Comparison of ENCODE assay signal across 9 cellular contexts in genomic region chr5:157516016-157516415, GRCh38. TPM values are rescaled to one million over a fixed set of nuclear protein-coding genes. Genes with fewer than 3 reads are reported as not detected.
A peak's percentile ranks its signal among the peaks of the same experiment; 100 is the strongest.
DNase-seq lines count a peak whose midpoint lies in the region; ATAC-seq, FAIRE-seq and TF ChIP-seq lines count a peak whose summit lies in the region.
"Had no signal": no experiment of that assay in that cellular context is flagged by ENCODE, and none has a peak within 500 bp of the region (broad histone marks: within the 10 kb centered on the region; RNA-seq: fewer than 3 reads in every experiment).

No MANE protein-coding gene starts in this region.

- DNase-seq in heart left ventricle (no peak), Right ventricle myocardium inferior (ENCODE audit: missing footprints) (no peak), K562 (ENCODE audit: extremely low read depth in 1 of 4, low spot score in 3 of 4) (no peak), uterus (peak; percentile 57 to 65), activated gamma-delta T cell (lab: John Stamatoyannopoulos, UW) (no peak), left colon (no peak), SIG-M5 treated with dmso at 0.1 percent for 504 hours (lab: John Stamatoyannopoulos, UW; ENCODE audit: unreplicated experiment) (no peak)
- DNase-seq: DMS53 had no signal

- H3K9me3 ChIP-seq in heart left ventricle (no peaks in the 10 kb centered on the region), K562 (replicated peaks; ENCODE audit: control insufficient read depth, insufficient read depth, low read depth, low read length) (no peaks in the 10 kb centered on the region), muscle layer of colon (ENCODE audit: low read length) (no peaks in the 10 kb centered on the region), uterus (no peaks in the 10 kb centered on the region)

- CTCF ChIA-PET in K562 (lab: Yijun Ruan, JAX; ENCODE audit: low intra/inter-chr PET ratio) = no interaction called here

- no peak overlapping the region for H2AFZ ChIP-seq in K562 (ENCODE audit: low read depth, low read length)

- intact Hi-C loops in heart left ventricle (cut with DNase I) (loop anchor here in 2 of 10 donors (5.0 to 10.0 kb wide), 2 partner anchors 59 to 61 kb away; partner anchors contain the start of gene ADAM19 (in 2 of the 2)), Right ventricle myocardium inferior (cut with DNase I) (no loop called here), K562 (cut with micrococcal nuclease) (no loop called here), uterus (cut with DNase I; ENCODE audit: low total_unique reads) (loop anchor here (10.0 kb wide), 1 partner anchor 59 kb away; the partner anchor contains the start of gene ADAM19), left colon (cut with DNase I, micrococcal nuclease) (no loop called here)

- no peak for FAIRE-seq in K562 (lab: Jason Lieb, UNC)

- BruUV-seq in K562 (replicated peaks; lab: Mats Ljungman, UMichigan) = no TSS peak

- no peaks in the 10 kb centered on the region for H3K79me2 ChIP-seq in K562 (ENCODE audit: control insufficient read depth, insufficient read depth, low read length)

- H3K27ac ChIP-seq in heart left ventricle = peak overlapping the region in 10 of 12 donors; percentile 4 to 81 (median 66)
- no peak overlapping the region for H3K27ac ChIP-seq in K562 (ENCODE audit: extremely low read depth, low read depth, low read length)
- H3K27ac ChIP-seq in muscle layer of colon (ENCODE audit: low read depth, low read length) = peak overlapping the region; percentile 88
- H3K27ac ChIP-seq in uterus = peak overlapping the region; percentile 77 to 85

- POLR2A ChIA-PET in K562 (lab: Yijun Ruan, JAX) = interaction anchor here (0.9 to 1.1 kb wide), 2 partner anchors 9 to 25 kb away, joined by 3 to 4 read pairs; no protein-coding TSS in a partner anchor

- WGBS in heart left ventricle, 4 donors = 63 to 84% (median 73%) methylated on average over 3 of the region's 3 CpGs
- WGBS in K562 (ENCODE audit: insufficient coverage, low coverage, missing lambda C conversion rate) = 20% methylated on average over 3 of the region's 3 CpGs

- H3K9me1 ChIP-seq in K562 (ENCODE audit: control insufficient read depth, insufficient read depth, low read length) = no peaks in the 10 kb centered on the region

- H3K4me3 ChIP-seq in heart left ventricle = no peak overlapping the region
- no peak overlapping the region for H3K4me3 ChIP-seq in K562
- no peak overlapping the region for H3K4me3 ChIP-seq in muscle layer of colon (ENCODE audit: low read depth in 1 of 2, low read length in 2 of 2)
- no peak overlapping the region for H3K4me3 ChIP-seq in uterus

- no peak for TF ChIP-seq EP300 in K562 (IDR thresholded peaks at IDR 0.05; ENCODE audit: low read length)

- H3K9ac ChIP-seq in K562 (ENCODE audit: insufficient read depth in 1 of 2, low read depth in 2 of 2, low read length in 2 of 2) (no peak overlapping the region), muscle layer of colon (ENCODE audit: low read length) (peak overlapping the region; percentile 0)

- no peak for TF ChIP-seq POLR2A in heart left ventricle (IDR thresholded peaks at IDR 0.05)
- TF ChIP-seq POLR2A in K562 (conservative IDR thresholded peaks at IDR 0.05) = no peak
- no peak for TF ChIP-seq POLR2A in uterus (IDR thresholded peaks at IDR 0.05)

- H3K36me3 ChIP-seq in heart left ventricle = peaks cover 0 to 61% (median 37%) of the 10 kb centered on the region in 9 donors
- H3K36me3 ChIP-seq in K562 (ENCODE audit: control insufficient read depth, insufficient read depth, low read length) = no peaks in the 10 kb centered on the region
- H3K36me3 ChIP-seq in muscle layer of colon (ENCODE audit: insufficient read depth, low read length) = peaks cover 45% of the 10 kb centered on the region
- H3K36me3 ChIP-seq in uterus = no peaks in the 10 kb centered on the region

- H3K27me3 ChIP-seq in heart left ventricle = no peaks in the 10 kb centered on the region
- no peaks in the 10 kb centered on the region for H3K27me3 ChIP-seq in K562 (ENCODE audit: control insufficient read depth in 2 of 2, insufficient read depth in 2 of 2, low read length in 2 of 2)
- no peaks in the 10 kb centered on the region for H3K27me3 ChIP-seq in muscle layer of colon (ENCODE audit: control insufficient read depth in 1 of 2, insufficient read depth in 2 of 2, low read length in 2 of 2)
- H3K27me3 ChIP-seq in uterus = no peaks in the 10 kb centered on the region

- ATAC-seq in heart left ventricle (peak in 1 of 4 donors; percentile 54), Right ventricle myocardium inferior (no peak), K562 (no peak), left colon (no peak)

- no peak for TF ChIP-seq RAD21 in K562 (CRISPR knock-in tag; conservative IDR thresholded peaks at IDR 0.05 in 1 of 2, IDR thresholded peaks at IDR 0.05 in 1 of 2)

- in situ Hi-C loops in K562 (cut with MboI) = no loop called here

- H3K4me1 ChIP-seq in heart left ventricle (peaks cover 0 to 53% (median 35%) of the 10 kb centered on the region in 12 donors), K562 (replicated peaks in 1 of 2; ENCODE audit: control insufficient read depth in 2 of 2, insufficient read depth in 2 of 2, low read length in 2 of 2) (peaks cover 0 to 9% of the 10 kb centered on the region in 2 experiments; a peak in 2 of 5 replicates), muscle layer of colon (ENCODE audit: insufficient read depth, low read length) (peaks cover 51% of the 10 kb centered on the region), uterus (peaks cover 0 to 11% of the 10 kb centered on the region in 2 donors)

- TF ChIP-seq CTCF in heart left ventricle (IDR thresholded peaks at IDR 0.05) (no peak), K562 (IDR thresholded peaks at IDR 0.05 in 2 of 3, conservative IDR thresholded peaks at IDR 0.05 in 1 of 3; ENCODE audit: insufficient read depth in 2 of 3, low read depth in 1 of 3, low read length in 3 of 3) (no peak), uterus (IDR thresholded peaks at IDR 0.05) (no peak)

- H3K4me2 ChIP-seq in K562 (ENCODE audit: insufficient read depth, low read length) = no peak overlapping the region

- no peaks in the 10 kb centered on the region; the same call in 1 of the 2 replicates for H4K20me1 ChIP-seq in K562 (replicated peaks; ENCODE audit: control insufficient read depth, insufficient read depth, low read length)

TF ChIP-seq in K562, 482 proteins besides CTCF, POLR2A, EP300 and RAD21 (continues in another document):
- TF ChIP-seq ELF2 (CRISPR knock-in tag; IDR thresholded peaks at IDR 0.05) (no peak), CBFA2T3 (IDR thresholded peaks at IDR 0.05) (peak; percentile 20; the same call in 1 of the 2 replicates), FOSL1 (tag; conservative IDR thresholded peaks at IDR 0.05) (peak; percentile 78), BHLHE40 (IDR thresholded peaks at IDR 0.05; ENCODE audit: low read length) (0 out of 2 replicates have a peak, but pooled peaks have one; percentile 10)

RNA-seq across cellular contexts. Expression of gene NIPAL4, which starts 56.0 kb away (rescaled TPM):
- total RNA-seq in heart left ventricle (under 1 TPM in 3 of 9 donors, not detected in 6; 0.07 to 0.33 (median 0.12) TPM), Right ventricle myocardium inferior (not detected), K562 (2014; rRNA removed) (not detected in 2 replicates), K562 (2014; rRNA removed; fragmentation: Illumina TruSeq; extraction: Trizol) (not detected in 2 replicates), K562 (2015; rRNA removed; fragmentation: Illumina TruSeq; extraction: Trizol) (not detected in 2 replicates), K562 (2021) (not detected in 2 replicates), uterus (under 1 TPM in 2 of 4 donors, not detected in 2; 0.14 to 0.43 TPM), left colon (under 1 TPM in 1 of 2 donors, not detected in 1; 0.84 TPM)
- polyA plus RNA-seq in heart left ventricle (under 1 TPM in 1 of 2 donors, not detected in 1; 0.68 TPM), K562 (2011; rRNA removed) (not detected in 2 replicates), K562 (2014; fragmentation: Illumina TruSeq; extraction: Trizol) (not detected in 2 replicates), K562 (2014; fragmentation: Nextera tagmentation; extraction: Ambion mirVana) (not detected), K562 (2014; rRNA removed) (not detected in 2 replicates)
- total RNA-seq in K562 (2011; cell fraction: chromatin; rRNA removed; ENCODE audit: low replicate concordance) = not detected in 2 replicates
- not detected in 2 replicates for total RNA-seq in K562 (2011; cell fraction: nucleolus; rRNA removed)
- total RNA-seq in K562 (2011; cell fraction: nucleoplasm; rRNA removed) = not detected in 2 replicates
- polyA plus RNA-seq in K562 (2011; cell fraction: cytosol; rRNA removed) = not detected in 2 replicates
- polyA plus RNA-seq in K562 (2011; cell fraction: nucleus; rRNA removed) = not detected in 2 replicates
- polyA plus RNA-seq in K562 (2012) = not detected in 2 replicates
- not detected in 2 replicates for polyA minus RNA-seq in K562 (2011; rRNA and poly(A)+ RNA removed)
- polyA minus RNA-seq in K562 (2011; cell fraction: cytosol; rRNA and poly(A)+ RNA removed) = not detected in 2 replicates
- polyA minus RNA-seq in K562 (2011; cell fraction: nucleus; rRNA and poly(A)+ RNA removed) = not detected in 2 replicates

RNA-seq across cellular contexts. Expression of gene ADAM19, which starts 59.6 kb away (rescaled TPM):
- total RNA-seq in heart left ventricle = 10 to 100 TPM in 7 of 9 donors, 1 to 10 TPM in 2; 6.5 to 47.6 (median 19.0) TPM
- polyA plus RNA-seq in heart left ventricle = 10 to 100 TPM in 1 of 2 donors, 1 to 10 TPM in 1; 7.5 to 29.2 TPM
- 11.3 TPM for total RNA-seq in Right ventricle myocardium inferior
- 0.86 and 1.3 TPM in 2 replicates for total RNA-seq in K562 (2011; cell fraction: chromatin; rRNA removed; ENCODE audit: low replicate concordance)
- 1.3 TPM in 2 replicates for total RNA-seq in K562 (2011; cell fraction: nucleolus; rRNA removed)
- 0.88 and 1.6 TPM in 2 replicates for total RNA-seq in K562 (2011; cell fraction: nucleoplasm; rRNA removed)
- total RNA-seq in K562 (2014; rRNA removed) = 0.36 and 0.65 TPM in 2 replicates
- 0.38 and 0.44 TPM in 2 replicates for total RNA-seq in K562 (2014; rRNA removed; fragmentation: Illumina TruSeq; extraction: Trizol)
- total RNA-seq in K562 (2015; rRNA removed; fragmentation: Illumina TruSeq; extraction: Trizol) = 0.43 and 0.53 TPM in 2 replicates
- 1.0 and 1.1 TPM in 2 replicates for total RNA-seq in K562 (2021)
- polyA plus RNA-seq in K562 (2011; rRNA removed) = 0.11 and 0.24 TPM in 2 replicates
- polyA plus RNA-seq in K562 (2011; cell fraction: cytosol; rRNA removed) = 0.03 and 0.39 TPM in 2 replicates
- 0.17 and 0.57 TPM in 2 replicates for polyA plus RNA-seq in K562 (2011; cell fraction: nucleus; rRNA removed)
- polyA plus RNA-seq in K562 (2012) = 0.65 and 1.00 TPM in 2 replicates
- 0.58 TPM in 2 replicates for polyA plus RNA-seq in K562 (2014; fragmentation: Illumina TruSeq; extraction: Trizol)
- polyA plus RNA-seq in K562 (2014; fragmentation: Nextera tagmentation; extraction: Ambion mirVana) = under 1 TPM; 0.11 to 0.24 TPM
- polyA plus RNA-seq in K562 (2014; rRNA removed) = 0.30 and 0.89 TPM in 2 replicates
- 0.12 and 0.67 TPM in 2 replicates for polyA minus RNA-seq in K562 (2011; rRNA and poly(A)+ RNA removed)
- 0.57 TPM in 1 of 2 replicates, not detected in the other for polyA minus RNA-seq in K562 (2011; cell fraction: cytosol; rRNA and poly(A)+ RNA removed)
- 0.27 TPM in 1 of 2 replicates, not detected in the other for polyA minus RNA-seq in K562 (2011; cell fraction: nucleus; rRNA and poly(A)+ RNA removed)
- 10 to 100 TPM in 3 of 4 donors, 1 to 10 TPM in 1; 2.4 to 25.6 (median 15.3) TPM for total RNA-seq in uterus
- 1 to 10 TPM; 2.7 to 9.1 TPM for total RNA-seq in left colon

Comparison
In these comparisons a context has a peak if more than half of its experiments do, and no peak if none do; other contexts are left out.
1. DNase-seq: peak in uterus (2 of 2); none in heart left ventricle (0 of 5), Right ventricle myocardium inferior (single experiment), K562 (0 of 4), activated gamma-delta T cell (single experiment), left colon (0 of 2) and SIG-M5 treated with dmso at 0.1 percent for 504 hours (single experiment).